2 cellular contexts compared by ENCODE assay signal in genomic region chr20:3101737-3102574, GRCh38.
TF ChIP-seq lines count a peak whose summit lies in the region.

No MANE protein-coding gene starts in this region.

TF ChIP-seq in GM12891, 5 proteins besides CTCF, POLR2A, EP300 and RAD21:
- no peak for TF ChIP-seq POU2F2 (IDR thresholded peaks at IDR 0.05; ENCODE audit: low read depth, low read length)
TF ChIP-seq in GM12891: peak in this region for 0.

TF ChIP-seq in GM12878, 131 proteins besides CTCF, POLR2A, EP300 and RAD21:
- TF ChIP-seq RUNX3 (IDR thresholded peaks at IDR 0.05; ENCODE audit: low read length) (peak; percentile 30; the same call in 1 of the 2 replicates), HDAC2 (IDR thresholded peaks at IDR 0.05) (no peak), ZNF622 (IDR thresholded peaks at IDR 0.05) (no peak)
